In genomic region chr6:139375239-139376053, GRCh38 we compare ENCODE assay signal across 1 cellular context.
TF ChIP-seq lines count a peak whose summit lies in the region.

No MANE protein-coding gene starts in this region.

TF ChIP-seq in HepG2, 621 proteins besides CTCF, POLR2A, EP300 and RAD21 (continued from another document and continues in another):
- TF ChIP-seq ZNF33A (CRISPR knock-in tag; IDR thresholded peaks at IDR 0.05; ENCODE audit: borderline replicate concordance) = peak; percentile 5; the same call in 1 of the 2 replicates
- TF ChIP-seq, protein P1, sequence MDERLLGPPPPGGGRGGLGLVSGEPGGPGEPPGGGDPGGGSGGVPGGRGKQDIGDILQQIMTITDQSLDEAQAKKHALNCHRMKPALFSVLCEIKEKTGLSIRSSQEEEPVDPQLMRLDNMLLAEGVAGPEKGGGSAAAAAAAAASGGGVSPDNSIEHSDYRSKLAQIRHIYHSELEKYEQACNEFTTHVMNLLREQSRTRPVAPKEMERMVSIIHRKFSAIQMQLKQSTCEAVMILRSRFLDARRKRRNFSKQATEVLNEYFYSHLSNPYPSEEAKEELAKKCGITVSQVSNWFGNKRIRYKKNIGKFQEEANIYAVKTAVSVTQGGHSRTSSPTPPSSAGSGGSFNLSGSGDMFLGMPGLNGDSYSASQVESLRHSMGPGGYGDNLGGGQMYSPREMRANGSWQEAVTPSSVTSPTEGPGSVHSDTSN (CRISPR knock-in tag; IDR thresholded peaks at IDR 0.05) = no peak
- TF ChIP-seq ETS1 (CRISPR knock-in tag; IDR thresholded peaks at IDR 0.05) = no peak
- TF ChIP-seq EED (CRISPR knock-in tag; IDR thresholded peaks at IDR 0.05) = peak; percentile 68; the same call in 1 of the 2 replicates
- peak; percentile 3 for TF ChIP-seq RBM39 (IDR thresholded peaks at IDR 0.05; ENCODE audit: low read depth, low read length, poor library complexity, severe bottlenecking)
- peak; percentile 85 for TF ChIP-seq PHF21A (CRISPR knock-in tag; IDR thresholded peaks at IDR 0.05)
- no peak; the same call in 1 of the 2 replicates for TF ChIP-seq ZMAT3 (CRISPR knock-in tag; conservative IDR thresholded peaks at IDR 0.05)
- no peak; the same call in 1 of the 2 replicates for TF ChIP-seq E2F1 (CRISPR knock-in tag; IDR thresholded peaks at IDR 0.05)
- 0 out of 2 replicates have a peak, but pooled peaks have one; percentile 81 for TF ChIP-seq ZBTB46 (CRISPR knock-in tag; IDR thresholded peaks at IDR 0.05; ENCODE audit: borderline replicate concordance)
- no peak for TF ChIP-seq RAD51 (IDR thresholded peaks at IDR 0.05; ENCODE audit: borderline replicate concordance)
- TF ChIP-seq, protein P2, sequence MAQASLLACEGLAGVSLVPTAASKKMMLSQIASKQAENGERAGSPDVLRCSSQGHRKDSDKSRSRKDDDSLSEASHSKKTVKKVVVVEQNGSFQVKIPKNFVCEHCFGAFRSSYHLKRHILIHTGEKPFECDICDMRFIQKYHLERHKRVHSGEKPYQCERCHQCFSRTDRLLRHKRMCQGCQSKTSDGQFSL (CRISPR knock-in tag; IDR thresholded peaks at IDR 0.05) = 0 out of 2 replicates have a peak, but pooled peaks have one; percentile 49
- TF ChIP-seq ZNF350 (CRISPR knock-in tag; IDR thresholded peaks at IDR 0.05; ENCODE audit: borderline replicate concordance, low read depth) = peak; percentile 87
- no peak for TF ChIP-seq CBX2 (IDR thresholded peaks at IDR 0.05; ENCODE audit: low read depth, low read length)
- no peak for TF ChIP-seq CBX2 (CRISPR knock-in tag; IDR thresholded peaks at IDR 0.05; ENCODE audit: low read depth)
- peak; percentile 20; the same call in 1 of the 2 replicates for TF ChIP-seq MED13 (CRISPR knock-in tag; IDR thresholded peaks at IDR 0.05)
- no peak for TF ChIP-seq HHEX (CRISPR knock-in tag; IDR thresholded peaks at IDR 0.05)
- TF ChIP-seq FOXK1 (CRISPR knock-in tag; IDR thresholded peaks at IDR 0.05; ENCODE audit: borderline replicate concordance, low read depth) = peak; percentile 89
- TF ChIP-seq MYNN (CRISPR knock-in tag; IDR thresholded peaks at IDR 0.05; ENCODE audit: low read depth) = no peak; the same call in 1 of the 2 replicates
- TF ChIP-seq ZIK1 (CRISPR knock-in tag; IDR thresholded peaks at IDR 0.05; ENCODE audit: borderline replicate concordance, low read depth) = no peak
- TF ChIP-seq SNRNP70 (IDR thresholded peaks at IDR 0.05; ENCODE audit: low read depth, low read length) = no peak
- TF ChIP-seq, protein P3, sequence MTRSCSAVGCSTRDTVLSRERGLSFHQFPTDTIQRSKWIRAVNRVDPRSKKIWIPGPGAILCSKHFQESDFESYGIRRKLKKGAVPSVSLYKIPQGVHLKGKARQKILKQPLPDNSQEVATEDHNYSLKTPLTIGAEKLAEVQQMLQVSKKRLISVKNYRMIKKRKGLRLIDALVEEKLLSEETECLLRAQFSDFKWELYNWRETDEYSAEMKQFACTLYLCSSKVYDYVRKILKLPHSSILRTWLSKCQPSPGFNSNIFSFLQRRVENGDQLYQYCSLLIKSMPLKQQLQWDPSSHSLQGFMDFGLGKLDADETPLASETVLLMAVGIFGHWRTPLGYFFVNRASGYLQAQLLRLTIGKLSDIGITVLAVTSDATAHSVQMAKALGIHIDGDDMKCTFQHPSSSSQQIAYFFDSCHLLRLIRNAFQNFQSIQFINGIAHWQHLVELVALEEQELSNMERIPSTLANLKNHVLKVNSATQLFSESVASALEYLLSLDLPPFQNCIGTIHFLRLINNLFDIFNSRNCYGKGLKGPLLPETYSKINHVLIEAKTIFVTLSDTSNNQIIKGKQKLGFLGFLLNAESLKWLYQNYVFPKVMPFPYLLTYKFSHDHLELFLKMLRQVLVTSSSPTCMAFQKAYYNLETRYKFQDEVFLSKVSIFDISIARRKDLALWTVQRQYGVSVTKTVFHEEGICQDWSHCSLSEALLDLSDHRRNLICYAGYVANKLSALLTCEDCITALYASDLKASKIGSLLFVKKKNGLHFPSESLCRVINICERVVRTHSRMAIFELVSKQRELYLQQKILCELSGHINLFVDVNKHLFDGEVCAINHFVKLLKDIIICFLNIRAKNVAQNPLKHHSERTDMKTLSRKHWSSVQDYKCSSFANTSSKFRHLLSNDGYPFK (CRISPR knock-in tag; IDR thresholded peaks at IDR 0.05; ENCODE audit: borderline replicate concordance) = 0 out of 2 replicates have a peak, but pooled peaks have one; percentile 49
- TF ChIP-seq NFYC (CRISPR knock-in tag; IDR thresholded peaks at IDR 0.05) = peak; percentile 23; the same call in 1 of the 2 replicates
- TF ChIP-seq SOX13 (IDR thresholded peaks at IDR 0.05) = no peak
- TF ChIP-seq SOX13 (CRISPR knock-in tag; conservative IDR thresholded peaks at IDR 0.05 in 1 of 2, IDR thresholded peaks at IDR 0.05 in 1 of 2) = peak in 1 of 2 experiments; percentile 85; a peak in 1 of 4 replicates
- TF ChIP-seq ZBTB34 (CRISPR knock-in tag; IDR thresholded peaks at IDR 0.05) = peak; percentile 60
- no peak for TF ChIP-seq ZBTB40 (IDR thresholded peaks at IDR 0.05)
- peak; percentile 62; the same call in 1 of the 2 replicates for TF ChIP-seq ZBTB40 (CRISPR knock-in tag; IDR thresholded peaks at IDR 0.05)
- TF ChIP-seq ZNF788 (CRISPR knock-in tag; IDR thresholded peaks at IDR 0.05; ENCODE audit: borderline replicate concordance) = peak; percentile 57
- TF ChIP-seq SCMH1 (CRISPR knock-in tag; IDR thresholded peaks at IDR 0.05; ENCODE audit: borderline replicate concordance) = no peak
- TF ChIP-seq THAP11 (CRISPR knock-in tag; IDR thresholded peaks at IDR 0.05) = peak; percentile 82
- no peak for TF ChIP-seq ZNF17 (CRISPR knock-in tag; IDR thresholded peaks at IDR 0.05)
- TF ChIP-seq ZNF772 (CRISPR knock-in tag; IDR thresholded peaks at IDR 0.05) = peak; percentile 94
- 0 out of 2 replicates have a peak, but pooled peaks have one; percentile 41 for TF ChIP-seq ZNF224 (CRISPR knock-in tag; IDR thresholded peaks at IDR 0.05)
- peak; percentile 63 for TF ChIP-seq TAF1 (CRISPR knock-in tag; IDR thresholded peaks at IDR 0.05)
- peak; percentile 56 for TF ChIP-seq ZNF143 (CRISPR knock-in tag; IDR thresholded peaks at IDR 0.05)
- peak; percentile 81; the same call in 1 of the 2 replicates for TF ChIP-seq SIX1 (CRISPR knock-in tag; IDR thresholded peaks at IDR 0.05; ENCODE audit: borderline replicate concordance)
- TF ChIP-seq ZSCAN29 (CRISPR knock-in tag; conservative IDR thresholded peaks at IDR 0.05) = peak; percentile 93
- no peak for TF ChIP-seq ZNF660 (CRISPR knock-in tag; IDR thresholded peaks at IDR 0.05; ENCODE audit: borderline replicate concordance, low read depth)
- TF ChIP-seq ZNF552 (CRISPR knock-in tag; IDR thresholded peaks at IDR 0.05; ENCODE audit: borderline replicate concordance) = 0 out of 2 replicates have a peak, but pooled peaks have one; percentile 10
- TF ChIP-seq KDM2A (CRISPR knock-in tag; IDR thresholded peaks at IDR 0.05; ENCODE audit: borderline replicate concordance, low read depth) = peak; percentile 96
- no peak for TF ChIP-seq PCBP2 (optimal IDR thresholded peaks at IDR 0.05; ENCODE audit: low read depth, low read length, poor library complexity, severe bottlenecking)
- TF ChIP-seq ZNF83 (CRISPR knock-in tag; IDR thresholded peaks at IDR 0.05; ENCODE audit: borderline replicate concordance) = no peak
- peak; percentile 66 for TF ChIP-seq GATAD1 (CRISPR knock-in tag; IDR thresholded peaks at IDR 0.05)
- TF ChIP-seq SP4 (CRISPR knock-in tag; IDR thresholded peaks at IDR 0.05) = peak; percentile 58; the same call in 1 of the 2 replicates
- no peak for TF ChIP-seq NFIB (CRISPR knock-in tag; IDR thresholded peaks at IDR 0.05; ENCODE audit: borderline replicate concordance)
